ENCODE assay signal across 22 cellular contexts in genomic region chr5:163440954-163441353, GRCh38. TPM values are rescaled to one million over a fixed set of nuclear protein-coding genes. Genes with fewer than 3 reads are reported as not detected.
DNase-seq lines count a peak whose midpoint lies in the region; ATAC-seq and TF ChIP-seq lines count a peak whose summit lies in the region.
"Had no signal": no experiment of that assay in that cellular context is flagged by ENCODE, and none has a peak within 500 bp of the region (broad histone marks: within the 10 kb centered on the region; RNA-seq: fewer than 3 reads in every experiment).

No MANE protein-coding gene starts in this region.

- no peak for TF ChIP-seq CTCF in DOHH2 (IDR thresholded peaks at IDR 0.05; ENCODE audit: low read depth, low read length, poor library complexity, severe bottlenecking)
- TF ChIP-seq CTCF in nephron (IDR thresholded peaks at IDR 0.05; ENCODE audit: unreplicated experiment in 3 of 3), result no peak
- no peak for TF ChIP-seq CTCF in MM.1S (IDR thresholded peaks at IDR 0.05; ENCODE audit: low read length)

- H3K27me3 Mint-ChIP-seq in activated CD4-positive, alpha-beta T cell treated with anti-CD3 and anti-CD28 coated beads for 36 hours, result no peaks in the 10 kb centered on the region
- no peaks in the 10 kb centered on the region for H3K27me3 Mint-ChIP-seq in activated T-helper 17 cell treated with anti-CD3 and anti-CD28 coated beads, Interleukin-2, amount 50 U/mL, for 72 hours
- no peaks in the 10 kb centered on the region for H3K27me3 Mint-ChIP-seq in nephron (ENCODE audit: low read depth)
- H3K27me3 Mint-ChIP-seq: naive B cell had no signal

- H3K4me3 Mint-ChIP-seq in activated CD4-positive, alpha-beta T cell treated with anti-CD3 and anti-CD28 coated beads for 36 hours, result no peak overlapping the region
- peak overlapping the region; percentile 92 for H3K4me3 Mint-ChIP-seq in activated T-helper 17 cell treated with anti-CD3 and anti-CD28 coated beads, Interleukin-2, amount 50 U/mL, for 72 hours
- peak overlapping the region in 2 of 3 experiments; percentile 26 to 98 for H3K4me3 Mint-ChIP-seq in nephron

- H3K4me2 ChIP-seq in DOHH2 (ENCODE audit: low read length) (peak overlapping the region; percentile 89; the same call in 1 of the 2 replicates), MM.1S (ENCODE audit: low read depth, low read length) (no peak overlapping the region)

- POLR2A ChIA-PET in activated CD4-positive, alpha-beta T cell treated with anti-CD3 and anti-CD28 coated beads for 36 hours (lab: Charles Lee), result interaction anchor here (5.8 kb wide), 1 partner anchor 19 kb away, joined by 58 read pairs; the partner anchor contains the start of genes HMMR and NUDCD2

- H3K4me1 ChIP-seq in DOHH2 (ENCODE audit: control insufficient read depth, low read length), result peaks cover 34% of the 10 kb centered on the region
- peaks cover 28% of the 10 kb centered on the region for H3K4me1 ChIP-seq in MM.1S (ENCODE audit: low read length)
- H3K4me1 ChIP-seq: BE2C had no signal

- H3K27ac ChIP-seq in DOHH2 (ENCODE audit: low read depth, low read length), result no peak overlapping the region
- no peak overlapping the region for H3K27ac ChIP-seq in MM.1S (ENCODE audit: low read length)
- H3K27ac ChIP-seq: colonic mucosa, GM23248 had no signal

- no peaks in the 10 kb centered on the region for H3K9me3 ChIP-seq in DOHH2 (ENCODE audit: control insufficient read depth, insufficient read depth, low read length)
- no peaks in the 10 kb centered on the region for H3K9me3 ChIP-seq in MM.1S (replicated peaks; ENCODE audit: insufficient read depth, low read length)
- H3K9me3 ChIP-seq: BE2C, colonic mucosa, prostate gland had no signal

- no peak overlapping the region for H2AFZ ChIP-seq in MM.1S (ENCODE audit: low read length)
- H2AFZ ChIP-seq: GM23248 had no signal

- H3K27me3 ChIP-seq in DOHH2 (ENCODE audit: control insufficient read depth, low read length) (no peaks in the 10 kb centered on the region), MM.1S (replicated peaks; ENCODE audit: insufficient read depth, low read length) (no peaks in the 10 kb centered on the region)
- H3K27me3 ChIP-seq: BE2C, colonic mucosa had no signal

- H3K79me2 ChIP-seq in DOHH2 (ENCODE audit: control insufficient read depth, low read length), result peaks cover 56% of the 10 kb centered on the region
- H3K79me2 ChIP-seq in MM.1S (ENCODE audit: low read length), result peaks cover 50% of the 10 kb centered on the region

- H3K36me3 Mint-ChIP-seq in activated CD4-positive, alpha-beta T cell treated with anti-CD3 and anti-CD28 coated beads for 36 hours (ENCODE audit: low read depth), result peaks cover 31% of the 10 kb centered on the region
- peaks cover 81% of the 10 kb centered on the region for H3K36me3 Mint-ChIP-seq in activated T-helper 17 cell treated with anti-CD3 and anti-CD28 coated beads, Interleukin-2, amount 50 U/mL, for 72 hours (ENCODE audit: low read depth)
- peaks cover 58% of the 10 kb centered on the region for H3K36me3 Mint-ChIP-seq in nephron (ENCODE audit: low read depth)

- peaks cover 35% of the 10 kb centered on the region for H3K4me1 Mint-ChIP-seq in activated CD4-positive, alpha-beta T cell treated with anti-CD3 and anti-CD28 coated beads for 36 hours
- H3K4me1 Mint-ChIP-seq in activated T-helper 17 cell treated with anti-CD3 and anti-CD28 coated beads, Interleukin-2, amount 50 U/mL, for 72 hours, result peaks cover 18% of the 10 kb centered on the region
- H3K4me1 Mint-ChIP-seq in nephron, result peaks cover 52% of the 10 kb centered on the region

- H3F3A ChIP-seq in DOHH2 (ENCODE audit: control insufficient read depth, insufficient read depth), result peaks cover 5% of the 10 kb centered on the region; the same call in 1 of the 2 replicates
- H3F3A ChIP-seq in MM.1S (ENCODE audit: insufficient read depth, low read length), result peaks cover 10% of the 10 kb centered on the region; the same call in 1 of the 2 replicates

- H4K20me1 ChIP-seq in DOHH2 (ENCODE audit: control insufficient read depth, insufficient read depth, low read depth, low read length), result peaks cover 13% of the 10 kb centered on the region
- H4K20me1 ChIP-seq in MM.1S (ENCODE audit: insufficient read depth, low read length), result 0 out of 2 replicates have a peak, but pooled peaks cover 4% of the 10 kb centered on the region

- CTCF ChIA-PET in activated CD4-positive, alpha-beta T cell treated with anti-CD3 and anti-CD28 coated beads for 36 hours (lab: Charles Lee), result interaction anchor here (0.7 to 5.6 kb wide), 4 partner anchors 13 to 88 kb away, joined by 3 to 30 read pairs (median 4); partner anchors contain the start of genes HMMR and NUDCD2

- no peak overlapping the region for H3K9ac ChIP-seq in MM.1S (ENCODE audit: low read length)
- H3K9ac ChIP-seq: GM23248 had no signal

- H3K27ac Mint-ChIP-seq in activated CD4-positive, alpha-beta T cell treated with anti-CD3 and anti-CD28 coated beads for 36 hours, result peak overlapping the region; percentile 13
- H3K27ac Mint-ChIP-seq in activated T-helper 17 cell treated with anti-CD3 and anti-CD28 coated beads, Interleukin-2, amount 50 U/mL, for 72 hours, result peak overlapping the region; percentile 68
- peak overlapping the region in 2 of 3 experiments; percentile 24 to 40 for H3K27ac Mint-ChIP-seq in nephron
- H3K27ac Mint-ChIP-seq: naive B cell had no signal

- peaks cover 80% of the 10 kb centered on the region for H3K36me3 ChIP-seq in DOHH2 (ENCODE audit: control insufficient read depth, low read length)
- H3K36me3 ChIP-seq in MM.1S (replicated peaks; ENCODE audit: insufficient read depth, low read length), result peaks cover 37% of the 10 kb centered on the region
- H3K36me3 ChIP-seq: colonic mucosa, prostate gland had no signal

- no peaks in the 10 kb centered on the region for H3K9me3 Mint-ChIP-seq in activated CD4-positive, alpha-beta T cell treated with anti-CD3 and anti-CD28 coated beads for 36 hours (ENCODE audit: low read depth)
- H3K9me3 Mint-ChIP-seq in activated T-helper 17 cell treated with anti-CD3 and anti-CD28 coated beads, Interleukin-2, amount 50 U/mL, for 72 hours, result no peaks in the 10 kb centered on the region
- no peaks in the 10 kb centered on the region for H3K9me3 Mint-ChIP-seq in nephron
- H3K9me3 Mint-ChIP-seq: naive B cell had no signal

- H3K9me2 ChIP-seq in DOHH2 (replicated peaks; ENCODE audit: control insufficient read depth, low read length), result no peaks in the 10 kb centered on the region
- H3K9me2 ChIP-seq in MM.1S (replicated peaks; ENCODE audit: insufficient read depth, low read length), result no peaks in the 10 kb centered on the region

- no peak for ATAC-seq in activated CD4-positive, alpha-beta T cell treated with anti-CD3 and anti-CD28 coated beads for 36 hours
- no peak for ATAC-seq in activated T-helper 17 cell treated with anti-CD3 and anti-CD28 coated beads, Interleukin-2, amount 50 U/mL, for 72 hours (replicated peaks)
- ATAC-seq in HG03139 (IDR thresholded peaks at IDR 0.05; ENCODE audit: unreplicated experiment), result no peak

- H3K4me3 ChIP-seq in DOHH2 (ENCODE audit: low read length), result no peak overlapping the region
- no peak overlapping the region for H3K4me3 ChIP-seq in MM.1S (ENCODE audit: low read length)
- H3K4me3 ChIP-seq: colonic mucosa had no signal

- intact Hi-C loops in activated CD4-positive, alpha-beta T cell treated with anti-CD3 and anti-CD28 coated beads for 36 hours (cut with DNase I, micrococcal nuclease), result no loop called here

- DNase-seq in activated CD4-positive, alpha-beta T cell treated with anti-CD3 and anti-CD28 coated beads for 36 hours, result no peak
- no peak for DNase-seq in activated CD4-positive, alpha-beta T cell treated with anti-CD3 and anti-CD28 coated beads for 48 hours
- DNase-seq in MM.1S (no peak), NCI-H1436 (lab: John Stamatoyannopoulos, UW) (no peak)
- DNase-seq: 8988T; activated naive CD4-positive, alpha-beta T cell; BE2C; colonic mucosa; GM23248; islet precursor cell; naive B cell; NCI-H1417 treated with DMSO at 0.1 percent for 48 hours; NCI-H526 treated with DMSO at 0.1 percent for 48 hours; OCI-M1; SHP77 treated with DMSO at 0.1 percent for 48 hours; small intestine; stimulated activated CD4-positive, alpha-beta T cell treated with anti-CD3 and anti-CD28 coated beads, Interleukin-4, amount 100 ng/mL, for 1 hour had no signal

RNA-seq across cellular contexts. Expression of gene CCNG1, which starts 3.6 kb away (rescaled TPM):
- total RNA-seq in activated CD4-positive, alpha-beta T cell treated with anti-CD3 and anti-CD28 coated beads for 36 hours, result 100 to 1,000 TPM; 114 to 120 TPM
- 100 to 1,000 TPM; 198 to 200 TPM for total RNA-seq in activated T-helper 17 cell treated with anti-CD3 and anti-CD28 coated beads, Interleukin-2, amount 50 U/mL, for 72 hours

RNA-seq across cellular contexts. Expression of gene NUDCD2, which starts 18.9 kb away (rescaled TPM):
- 10 to 100 TPM; 37.8 to 51.3 TPM for total RNA-seq in activated CD4-positive, alpha-beta T cell treated with anti-CD3 and anti-CD28 coated beads for 36 hours
- total RNA-seq in activated T-helper 17 cell treated with anti-CD3 and anti-CD28 coated beads, Interleukin-2, amount 50 U/mL, for 72 hours, result 10 to 100 TPM; 46.5 to 55.7 TPM

RNA-seq across cellular contexts. Expression of gene HMMR, which starts 19.5 kb away (rescaled TPM):
- total RNA-seq in activated CD4-positive, alpha-beta T cell treated with anti-CD3 and anti-CD28 coated beads for 36 hours, result 100 to 1,000 TPM in 1 of 2 experiments, 10 to 100 TPM in 1; 94.1 to 102 TPM
- 10 to 100 TPM; 68.0 to 79.8 TPM for total RNA-seq in activated T-helper 17 cell treated with anti-CD3 and anti-CD28 coated beads, Interleukin-2, amount 50 U/mL, for 72 hours

Comparison
In these comparisons a context has a peak if more than half of its experiments do, and no peak if none do; other contexts are left out.
1. H3K27ac Mint-ChIP-seq: peak in every context shown above with its lines; median percentile 68 in activated T-helper 17 cell treated with anti-CD3 and anti-CD28 coated beads, Interleukin-2, amount 50 U/mL, for 72 hours; 32 in nephron; 13 in activated CD4-positive, alpha-beta T cell treated with anti-CD3 and anti-CD28 coated beads for 36 hours.